ENCODE assay signal across 20 cellular contexts in the genomic region with DNA sequence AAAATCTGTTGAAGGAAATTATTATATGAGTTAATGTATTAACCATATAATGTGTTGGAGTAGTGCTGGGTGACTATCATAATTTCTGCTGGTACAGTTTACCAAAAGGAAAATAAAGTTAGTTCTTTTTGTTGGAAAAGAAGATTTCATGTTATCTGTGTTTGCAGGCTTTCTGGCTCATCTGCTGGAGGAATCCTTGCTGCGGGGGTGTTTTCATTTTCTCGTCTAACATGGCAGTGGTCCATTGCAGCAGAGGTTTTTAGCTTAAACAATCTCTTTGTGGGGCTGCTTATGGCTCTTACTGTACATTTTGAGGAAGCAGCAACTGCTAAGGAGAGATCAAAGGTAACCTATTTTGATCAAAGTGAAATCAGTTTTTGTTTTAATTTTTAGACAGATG.
"Had no signal": no experiment of that assay in that cellular context is flagged by ENCODE, and none has a peak within 500 bp of the region (broad histone marks: within the 10 kb centered on the region; RNA-seq: fewer than 3 reads in every experiment).

No MANE protein-coding gene starts in this region.

- DNase-seq: islet precursor cell; left ventricle myocardium inferior; mesendoderm; midbrain; mucosa of descending colon; naive thymus-derived CD4-positive, alpha-beta T cell; ovary; right lobe of liver; stimulated activated CD4-positive, alpha-beta T cell treated with anti-CD3 and anti-CD28 coated beads, Interleukin-1b, Interleukin-23, amount 100 ng/mL, for 48 hours; stimulated activated CD4-positive, alpha-beta T cell treated with anti-CD3 and anti-CD28 coated beads, Interleukin-2, amount 100 ng/mL, for 48 hours; stimulated activated CD4-positive, alpha-beta T cell treated with anti-CD3 and anti-CD28 coated beads, Interleukin-4, amount 100 ng/mL, for 4 hours; stimulated activated CD8-positive, alpha-beta memory T cell treated with anti-CD3 and anti-CD28 coated beads, Interleukin-4, amount 100 ng/mL, for 48 hours; stimulated activated naive CD4-positive, alpha-beta T cell treated with Interleukin-2 at 50 U/mL for 16 hours; stimulated activated naive CD8-positive, alpha-beta T cell treated with anti-CD3 and anti-CD28 coated beads, Interleukin-15, amount 100 ng/mL, for 72 hours; substantia nigra; uterus had no signal

- H3K27ac Mint-ChIP-seq: natural killer cell treated with Interleukin-12 subunit alpha and Interleukin-12 subunit beta and Interleukin-15 and Interleukin-18, amount 100 ng/mL, for 72 hours; progenitor cell of endocrine pancreas; stimulated activated memory B cell treated with anti-CD40 and anti-IgM and Interleukin-4, amounts not matched to agents 10 μg/mL and 1 μg/mL and 100 μg/mL, for 72 hours; stimulated activated naive CD8-positive, alpha-beta T cell treated with anti-CD3 and anti-CD28 coated beads, Interleukin-15, amount 100 ng/mL, for 72 hours; type B pancreatic cell had no signal

- H3K27me3 Mint-ChIP-seq: naive thymus-derived CD4-positive, alpha-beta T cell; natural killer cell treated with Interleukin-12 subunit alpha and Interleukin-12 subunit beta and Interleukin-15 and Interleukin-18, amount 100 ng/mL, for 72 hours; progenitor cell of endocrine pancreas; stimulated activated memory B cell treated with anti-CD40 and anti-IgM and Interleukin-4, amounts not matched to agents 10 μg/mL and 1 μg/mL and 100 μg/mL, for 72 hours; stimulated activated naive CD8-positive, alpha-beta T cell treated with anti-CD3 and anti-CD28 coated beads, Interleukin-15, amount 100 ng/mL, for 72 hours; type B pancreatic cell had no signal

- H3K9me3 Mint-ChIP-seq: naive thymus-derived CD4-positive, alpha-beta T cell; natural killer cell treated with Interleukin-12 subunit alpha and Interleukin-12 subunit beta and Interleukin-15 and Interleukin-18, amount 100 ng/mL, for 72 hours; stimulated activated memory B cell treated with anti-CD40 and anti-IgM and Interleukin-4, amounts not matched to agents 10 μg/mL and 1 μg/mL and 100 μg/mL, for 72 hours; stimulated activated naive CD8-positive, alpha-beta T cell treated with anti-CD3 and anti-CD28 coated beads, Interleukin-15, amount 100 ng/mL, for 72 hours; type B pancreatic cell had no signal

- H3K4me3 Mint-ChIP-seq: naive thymus-derived CD4-positive, alpha-beta T cell; natural killer cell treated with Interleukin-12 subunit alpha and Interleukin-12 subunit beta and Interleukin-15 and Interleukin-18, amount 100 ng/mL, for 72 hours; stimulated activated memory B cell treated with anti-CD40 and anti-IgM and Interleukin-4, amounts not matched to agents 10 μg/mL and 1 μg/mL and 100 μg/mL, for 72 hours; stimulated activated naive CD8-positive, alpha-beta T cell treated with anti-CD3 and anti-CD28 coated beads, Interleukin-15, amount 100 ng/mL, for 72 hours; type B pancreatic cell had no signal
